ENCODE assay signal across 9 cellular contexts in genomic region chrX:11143931-11144678, GRCh38. TPM values are rescaled to one million over a fixed set of nuclear protein-coding genes. Genes with fewer than 3 reads are reported as not detected.
DNase-seq lines count a peak whose midpoint lies in the region; ATAC-seq and TF ChIP-seq lines count a peak whose summit lies in the region.
"Had no signal": no experiment of that assay in that cellular context is flagged by ENCODE, and none has a peak within 500 bp of the region (broad histone marks: within the 10 kb centered on the region; RNA-seq: fewer than 3 reads in every experiment).

No MANE protein-coding gene starts in this region.

- peak; percentile 13 for DNase-seq in DMS153 treated with DMSO at 0.1 percent for 48 hours (lab: John Stamatoyannopoulos, UW; ENCODE audit: unreplicated experiment)
- peak; percentile 47 for DNase-seq in HuH-7 (ENCODE audit: low spot score)
- DNase-seq in NT2/D1 (ENCODE audit: low read depth, low spot score), result peak; percentile 67
- DNase-seq in activated T-cell treated with anti-CD3 and anti-CD28 coated beads, Interleukin-2, amount 50 U/mL, for 4 hours, result peak; percentile 35
- peak; percentile 81 for DNase-seq in fibroblast of villous mesenchyme (ENCODE audit: low read depth)
- peak; percentile 16 for DNase-seq in occipital lobe (lab: John Stamatoyannopoulos, UW)

- H3K9me3 ChIP-seq in NT2/D1 (ENCODE audit: insufficient read depth, low read length), result no peaks in the 10 kb centered on the region

- no peaks in the 10 kb centered on the region for H3K27me3 ChIP-seq in NT2/D1 (ENCODE audit: insufficient read depth, insufficient read length)

- H3K9me3 Mint-ChIP-seq in activated T-cell treated with anti-CD3 and anti-CD28 coated beads, Interleukin-2, amount 50 U/mL, for 4 hours, result no peaks in the 10 kb centered on the region
- H3K9me3 Mint-ChIP-seq: dendritic cell treated with granulocyte-macrophage colony-stimulating factor and Interleukin-4, amounts not matched to agents 40 ng/mL and 50 ng/mL, for 4 days had no signal

- no peaks in the 10 kb centered on the region for H3K36me3 ChIP-seq in NT2/D1 (ENCODE audit: insufficient read depth, insufficient read length, low read length)

- no peak overlapping the region for H3K9ac ChIP-seq in NT2/D1 (ENCODE audit: insufficient read length, low read depth)

- H3K36me3 Mint-ChIP-seq in activated T-cell treated with anti-CD3 and anti-CD28 coated beads, Interleukin-2, amount 50 U/mL, for 4 hours (ENCODE audit: insufficient read depth), result no peaks in the 10 kb centered on the region

- TF ChIP-seq CTCF in fibroblast of villous mesenchyme (IDR thresholded peaks at IDR 0.05; ENCODE audit: insufficient read depth, low read depth, low read length), result peak; percentile 53

- H3K27me3 Mint-ChIP-seq in activated T-cell treated with anti-CD3 and anti-CD28 coated beads, Interleukin-2, amount 50 U/mL, for 4 hours (ENCODE audit: low read depth), result peaks cover 2% of the 10 kb centered on the region

- H3K4me3 ChIP-seq in NT2/D1 (ENCODE audit: insufficient read length, low read depth) (no peak overlapping the region), fibroblast of villous mesenchyme (ENCODE audit: low read depth, low read length) (no peak overlapping the region)

- H3K4me3 Mint-ChIP-seq in activated T-cell treated with anti-CD3 and anti-CD28 coated beads, Interleukin-2, amount 50 U/mL, for 4 hours, result no peak overlapping the region
- H3K4me3 Mint-ChIP-seq: dendritic cell treated with granulocyte-macrophage colony-stimulating factor and Interleukin-4, amounts not matched to agents 40 ng/mL and 50 ng/mL, for 4 days had no signal

- H3K4me1 Mint-ChIP-seq in activated T-cell treated with anti-CD3 and anti-CD28 coated beads, Interleukin-2, amount 50 U/mL, for 4 hours (ENCODE audit: low read depth), result peaks cover 3% of the 10 kb centered on the region

- ATAC-seq in GM21381 (IDR thresholded peaks at IDR 0.05; ENCODE audit: unreplicated experiment), result peak; percentile 74
- ATAC-seq in activated T-cell treated with anti-CD3 and anti-CD28 coated beads, Interleukin-2, amount 50 U/mL, for 4 hours, result peak; percentile 62 to 88
- ATAC-seq in HG02973 (IDR thresholded peaks at IDR 0.05; ENCODE audit: unreplicated experiment), result no peak

- H3K4me1 ChIP-seq in NT2/D1 (ENCODE audit: insufficient read depth, insufficient read length), result peaks cover under 1% of the 10 kb centered on the region

RNA-seq across cellular contexts. Expression of gene HCCS, which starts 33.0 kb away (rescaled TPM):
- 10 to 100 TPM; 39.4 to 40.2 (median 39.7) TPM for total RNA-seq in activated T-cell treated with anti-CD3 and anti-CD28 coated beads, Interleukin-2, amount 50 U/mL, for 4 hours
- 17.7 and 32.0 TPM in 2 replicates for total RNA-seq in fibroblast of villous mesenchyme
- 13.4 TPM for total RNA-seq in occipital lobe

Comparison
In these comparisons a context has a peak if more than half of its experiments do, and no peak if none do; other contexts are left out.
1. DNase-seq: peak in every context shown above with its lines; median percentile 81 in fibroblast of villous mesenchyme; 67 in NT2/D1; 47 in HuH-7; 35 in activated T-cell treated with anti-CD3 and anti-CD28 coated beads, Interleukin-2, amount 50 U/mL, for 4 hours; 16 in occipital lobe; 13 in DMS153 treated with DMSO at 0.1 percent for 48 hours.